Comparison of ENCODE assay signal across 8 cellular contexts in the genomic region with DNA sequence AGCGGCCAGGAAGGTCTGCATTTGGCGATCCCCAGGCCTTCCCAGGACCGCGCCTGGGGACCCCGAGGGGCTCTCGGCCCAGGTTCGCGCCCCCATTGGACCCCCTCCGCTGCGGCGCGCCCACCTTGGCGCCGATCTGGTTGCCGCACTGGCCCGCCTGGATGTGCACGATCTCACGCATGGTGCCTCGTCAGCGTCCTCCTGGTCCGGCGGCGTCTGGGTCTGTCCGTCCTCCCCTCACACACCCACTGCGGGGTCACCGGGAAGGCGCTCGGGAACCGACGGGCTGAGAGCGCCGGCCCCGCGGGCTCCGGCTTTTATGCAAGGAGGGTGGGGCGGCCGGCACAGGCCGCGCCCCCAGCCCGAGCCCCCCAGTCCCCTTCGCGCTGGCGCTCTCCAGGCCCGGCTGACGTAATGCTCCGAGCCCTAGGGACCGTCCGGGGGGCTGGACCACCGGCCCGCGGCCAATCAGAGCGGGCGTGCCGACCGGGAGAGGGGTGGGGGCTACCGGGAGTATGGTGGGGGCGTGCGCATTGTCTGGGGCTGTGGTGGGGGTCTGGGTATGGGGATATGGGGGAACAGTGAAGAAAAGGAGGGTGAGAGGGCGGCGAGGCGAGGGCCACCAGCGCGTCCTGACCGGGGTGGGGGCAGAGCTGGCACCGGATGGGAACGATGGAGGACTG. TPM values are rescaled to one million over a fixed set of nuclear protein-coding genes. Genes with fewer than 3 reads are reported as not detected.
DNase-seq lines count a peak whose midpoint lies in the region; ATAC-seq and TF ChIP-seq lines count a peak whose summit lies in the region.

A gene (minus strand): TSS at position 291 of the 683 bp plus-strand sequence. CDS start 110 bp downstream, at position 181.

- H3K27me3 ChIP-seq in gastroesophageal sphincter = peaks cover 53% of the 10 kb centered on the region

- no peak for TF ChIP-seq CTCF in gastroesophageal sphincter (IDR thresholded peaks at IDR 0.05)

- H3K4me1 ChIP-seq in gastroesophageal sphincter = peaks cover 0 to 60% (median 36%) of the 10 kb centered on the region in 3 donors

- H3K36me3 ChIP-seq in gastroesophageal sphincter = no peaks in the 10 kb centered on the region

- ATAC-seq in gastroesophageal sphincter (peak; percentile 48), HG03460 (IDR thresholded peaks at IDR 0.05; ENCODE audit: unreplicated experiment) (no peak), HG02970 (IDR thresholded peaks at IDR 0.05; ENCODE audit: low FRiP score, unreplicated experiment) (no peak)

- 0 to 2% methylated on average over 7 to 10 of the region's 66 CpGs for WGBS in gastroesophageal sphincter (ENCODE audit: low coverage in 1 of 2), 2 donors

- peak in 1 of 2 donors; percentile 14 for TF ChIP-seq POLR2A in gastroesophageal sphincter (IDR thresholded peaks at IDR 0.05)

- H3K9me3 ChIP-seq in gastroesophageal sphincter = no peaks in the 10 kb centered on the region

- H3K4me3 ChIP-seq in gastroesophageal sphincter = peak within 1 kb of the TSS; percentile 7 to 58

- peak within 1 kb of the TSS in 3 of 4 donors; percentile 14 to 74 (median 40) for H3K27ac ChIP-seq in gastroesophageal sphincter

- TF ChIP-seq EP300 in gastroesophageal sphincter (IDR thresholded peaks at IDR 0.05) = no peak

- DNase-seq in ELF-1 (ENCODE audit: low read depth, low spot score) (peak; percentile 91), NCI-H1092 (lab: John Stamatoyannopoulos, UW) (peak; percentile 78), SW480 (ENCODE audit: low spot score) (peak; percentile 85), occipital lobe (lab: John Stamatoyannopoulos, UW) (peak; percentile 35), hepatic stellate cell (ENCODE audit: low spot score) (no peak)

RNA-seq across cellular contexts. Expression of the gene that starts here (rescaled TPM):
- 10 to 100 TPM; 11.5 to 42.8 (median 14.6) TPM for total RNA-seq in gastroesophageal sphincter
- 4,324 TPM for total RNA-seq in occipital lobe

Comparison
In these comparisons a context has a peak if more than half of its experiments do, and no peak if none do; other contexts are left out.
1. RNA of the gene that starts here (total RNA-seq): 4,324 TPM in occipital lobe (single experiment); 11.5 to 42.8 TPM in gastroesophageal sphincter; every median in the first group is over 10 times any median in the second.